11 cellular contexts compared by ENCODE assay signal in genomic region chr1:211415700-211416099, GRCh38.
DNase-seq lines count a peak whose midpoint lies in the region; ATAC-seq and TF ChIP-seq lines count a peak whose summit lies in the region.
"Had no signal": no experiment of that assay in that cellular context is flagged by ENCODE, and none has a peak within 500 bp of the region (broad histone marks: within the 10 kb centered on the region; RNA-seq: fewer than 3 reads in every experiment).

No MANE protein-coding gene starts in this region.

- DNase-seq in activated T-cell treated with anti-CD3 and anti-CD28 coated beads, Interleukin-2, amount 50 U/mL, for 72 hours = no peak
- DNase-seq in activated T-cell treated with anti-CD3 and anti-CD28 coated beads for 4 hours = no peak
- peak; percentile 34 for DNase-seq in foreskin melanocyte
- no peak for DNase-seq in stimulated activated naive CD8-positive, alpha-beta T cell treated with anti-CD3 and anti-CD28 coated beads, Interleukin-15, amount 100 ng/mL, for 72 hours
- DNase-seq in activated CD4-positive, alpha-beta T cell treated with anti-CD3 and anti-CD28 coated beads, Interleukin-2, amount 50 U/mL, for 48 hours = no peak
- DNase-seq: amniotic stem cell, NCI-H2081 treated with DMSO at 0.1 percent for 48 hours had no signal

- peaks cover 28% of the 10 kb centered on the region for H3K4me1 Mint-ChIP-seq in activated T-cell treated with anti-CD3 and anti-CD28 coated beads, Interleukin-2, amount 50 U/mL, for 72 hours (ENCODE audit: low read depth)
- H3K4me1 Mint-ChIP-seq in stimulated activated naive CD8-positive, alpha-beta T cell treated with anti-CD3 and anti-CD28 coated beads, Interleukin-15, amount 100 ng/mL, for 72 hours = peaks cover 26% of the 10 kb centered on the region

- H3K27ac Mint-ChIP-seq in activated T-cell treated with anti-CD3 and anti-CD28 coated beads, Interleukin-2, amount 50 U/mL, for 72 hours = peak overlapping the region; percentile 45
- peak overlapping the region in 1 of 2 donors; percentile 24 for H3K27ac Mint-ChIP-seq in stimulated activated naive CD8-positive, alpha-beta T cell treated with anti-CD3 and anti-CD28 coated beads, Interleukin-15, amount 100 ng/mL, for 72 hours

- peak overlapping the region; percentile 46; the same call in 1 of the 2 replicates for H3K27ac ChIP-seq in VCaP
- H3K27ac ChIP-seq: SK-N-MC had no signal

- peak overlapping the region; percentile 74 to 77 for H3K4me3 Mint-ChIP-seq in activated T-cell treated with anti-CD3 and anti-CD28 coated beads, Interleukin-2, amount 50 U/mL, for 72 hours
- peak overlapping the region; percentile 39 to 44 for H3K4me3 Mint-ChIP-seq in stimulated activated naive CD8-positive, alpha-beta T cell treated with anti-CD3 and anti-CD28 coated beads, Interleukin-15, amount 100 ng/mL, for 72 hours

- ATAC-seq in activated T-cell treated with anti-CD3 and anti-CD28 coated beads, Interleukin-2, amount 50 U/mL, for 72 hours (replicated peaks in 1 of 2) = no peak
- ATAC-seq in stimulated activated naive CD8-positive, alpha-beta T cell treated with anti-CD3 and anti-CD28 coated beads, Interleukin-15, amount 100 ng/mL, for 72 hours = no peak
- ATAC-seq in HG03095 (IDR thresholded peaks at IDR 0.05; ENCODE audit: unreplicated experiment) (no peak), HG03521 (IDR thresholded peaks at IDR 0.05; ENCODE audit: unreplicated experiment) (no peak)

- peaks cover 1 to 5% of the 10 kb centered on the region in 2 donors for H3K36me3 Mint-ChIP-seq in activated T-cell treated with anti-CD3 and anti-CD28 coated beads, Interleukin-2, amount 50 U/mL, for 72 hours (ENCODE audit: insufficient read depth in 2 of 2)

- H3K27me3 Mint-ChIP-seq in activated T-cell treated with anti-CD3 and anti-CD28 coated beads, Interleukin-2, amount 50 U/mL, for 72 hours (ENCODE audit: low read depth) = no peaks in the 10 kb centered on the region
- no peaks in the 10 kb centered on the region for H3K27me3 Mint-ChIP-seq in stimulated activated naive CD8-positive, alpha-beta T cell treated with anti-CD3 and anti-CD28 coated beads, Interleukin-15, amount 100 ng/mL, for 72 hours

- peaks cover 0 to 2% of the 10 kb centered on the region in 2 donors for H3K9me3 Mint-ChIP-seq in activated T-cell treated with anti-CD3 and anti-CD28 coated beads, Interleukin-2, amount 50 U/mL, for 72 hours
- no peaks in the 10 kb centered on the region for H3K9me3 Mint-ChIP-seq in stimulated activated naive CD8-positive, alpha-beta T cell treated with anti-CD3 and anti-CD28 coated beads, Interleukin-15, amount 100 ng/mL, for 72 hours

- no peak for TF ChIP-seq CTCF in VCaP (conservative IDR thresholded peaks at IDR 0.05)
